8 cellular contexts compared by ENCODE assay signal in genomic region chr16:11597268-11597690, GRCh38. TPM values are rescaled to one million over a fixed set of nuclear protein-coding genes. Genes with fewer than 3 reads are reported as not detected.
A peak's percentile ranks its signal among the peaks of the same experiment; 100 is the strongest.
DNase-seq lines count a peak whose midpoint lies in the region; ATAC-seq and TF ChIP-seq lines count a peak whose summit lies in the region.

No MANE protein-coding gene starts in this region.

- H3K27me3 ChIP-seq in AG04450 (ENCODE audit: control insufficient read depth, insufficient read depth, low read length) (no peaks in the 10 kb centered on the region), ascending aorta (no peaks in the 10 kb centered on the region), muscle layer of duodenum (ENCODE audit: low read depth, low read length) (no peaks in the 10 kb centered on the region)

- TF ChIP-seq CTCF in AG04450 (IDR thresholded peaks at IDR 0.05; ENCODE audit: low read depth, low read length): no peak
- TF ChIP-seq CTCF in HFFc6 (IDR thresholded peaks at IDR 0.05): no peak
- TF ChIP-seq CTCF in ascending aorta (IDR thresholded peaks at IDR 0.05): no peak

- H3K9me3 ChIP-seq in AG04450 (ENCODE audit: control insufficient read depth, insufficient read depth, low read length) (no peaks in the 10 kb centered on the region), ascending aorta (no peaks in the 10 kb centered on the region), muscle layer of duodenum (ENCODE audit: control insufficient read depth in 1 of 2, low read length in 2 of 2) (no peaks in the 10 kb centered on the region)

- H3K4me3 ChIP-seq in AG04450 (ENCODE audit: low read depth, low read length): no peak overlapping the region
- H3K4me3 ChIP-seq in ascending aorta: no peak overlapping the region
- H3K4me3 ChIP-seq in muscle layer of duodenum (ENCODE audit: low read depth in 1 of 2, low read length in 2 of 2): peak overlapping the region in 1 of 2 donors; percentile 24

- intact Hi-C loops in ascending aorta (cut with DNase I): loop anchor here (2.0 kb wide), 1 partner anchor 44 kb away; no protein-coding TSS in a partner anchor

- CTCF ChIA-PET in AG04450 (lab: Charles Lee): interaction anchor here (0.6 kb wide), 1 partner anchor 19 kb away, joined by 4 read pairs; no protein-coding TSS in a partner anchor

- peaks cover 2% of the 10 kb centered on the region; the same call in 1 of the 2 replicates for H3K27me3 Mint-ChIP-seq in HFFc6 (ENCODE audit: insufficient read depth)

- peak overlapping the region; percentile 21 for H3K27ac ChIP-seq in AG04450 (ENCODE audit: low read depth, low read length)
- H3K27ac ChIP-seq in ascending aorta: peak overlapping the region; percentile 65 to 66
- peak overlapping the region; percentile 18 for H3K27ac ChIP-seq in muscle layer of duodenum (ENCODE audit: low read length)

- no peaks in the 10 kb centered on the region for H3K36me3 Mint-ChIP-seq in HFFc6 (ENCODE audit: low read depth)

- POLR2A ChIA-PET in AG04450 (lab: Yijun Ruan, JAX): interaction anchor here (0.6 kb wide), 1 partner anchor 341 kb away, joined by 3 read pairs; no protein-coding TSS in a partner anchor

- H3K9me3 Mint-ChIP-seq in HFFc6: no peaks in the 10 kb centered on the region

- H3K4me1 Mint-ChIP-seq in HFFc6 (ENCODE audit: low read depth): peaks cover 34% of the 10 kb centered on the region

- H3K36me3 ChIP-seq in ascending aorta (no peaks in the 10 kb centered on the region), muscle layer of duodenum (ENCODE audit: control insufficient read depth in 1 of 2, insufficient read depth in 2 of 2, low read length in 2 of 2) (no peaks in the 10 kb centered on the region)

- DNase-seq in AG04450 (ENCODE audit: low read depth, low spot score) (no peak), HFFc6 (peak; percentile 35), ascending aorta (ENCODE audit: low spot score in 2 of 2) (peak in 1 of 2 donors; percentile 74), activated gamma-delta T cell (lab: John Stamatoyannopoulos, UW) (no peak), amygdala (lab: John Stamatoyannopoulos, UW) (no peak)

- ATAC-seq in GM21723 (IDR thresholded peaks at IDR 0.05; ENCODE audit: unreplicated experiment) (no peak), GM19324 (IDR thresholded peaks at IDR 0.05; ENCODE audit: low FRiP score, unreplicated experiment) (no peak)

- H3K27ac Mint-ChIP-seq in HFFc6: peak overlapping the region; percentile 60

- peak overlapping the region; percentile 12; the same call in 1 of the 2 replicates for H3K4me3 Mint-ChIP-seq in HFFc6

- H3K4me1 ChIP-seq in ascending aorta (peaks cover 0 to 16% of the 10 kb centered on the region in 2 donors), muscle layer of duodenum (ENCODE audit: control insufficient read depth in 1 of 2, insufficient read depth in 2 of 2, low read length in 2 of 2) (peaks cover 0 to 5% of the 10 kb centered on the region in 2 donors)

RNA-seq across cellular contexts. Expression of gene LITAF, which starts 10.6 kb away (rescaled TPM):
- 190 and 217 TPM in 2 replicates for polyA plus RNA-seq in AG04450 (2011; rRNA removed)
- polyA minus RNA-seq in AG04450 (2011; rRNA and poly(A)+ RNA removed): 165 and 233 TPM in 2 replicates
- total RNA-seq in HFFc6 (2021; fragmentation: NEBNext Ultra II Directional; extraction: Animal tissue kit (Norgen Biotek cat#: 25700)): 100 to 1,000 TPM; 114 to 143 (median 135) TPM
- total RNA-seq in ascending aorta: 40.7 TPM
